ENCODE assay signal across 28 cellular contexts in genomic region chr11:125483592-125483991, GRCh38. TPM values are rescaled to one million over a fixed set of nuclear protein-coding genes. Genes with fewer than 3 reads are reported as not detected.
"Had no signal": no experiment of that assay in that cellular context is flagged by ENCODE, and none has a peak within 500 bp of the region (broad histone marks: within the 10 kb centered on the region; RNA-seq: fewer than 3 reads in every experiment).

No MANE protein-coding gene starts in this region.

- H3K9me3 ChIP-seq: body of pancreas, colonic mucosa, esophagus squamous epithelium, gastroesophageal sphincter, lower lobe of right lung, right lobe of liver, suprapubic skin, transverse colon had no signal

- FAIRE-seq: urothelium cell line had no signal

- H3K27me3 Mint-ChIP-seq: central memory CD8-positive, alpha-beta T cell; stimulated activated naive CD8-positive, alpha-beta T cell treated with anti-CD3 and anti-CD28 coated beads, Interleukin-15, amount 100 ng/mL, for 72 hours had no signal

- H3K9me3 Mint-ChIP-seq: activated CD4-positive, alpha-beta memory T cell treated with anti-CD3 and anti-CD28 coated beads for 36 hours; activated naive CD4-positive, alpha-beta T cell treated with anti-CD3 and anti-CD28 coated beads, Interleukin-2, amount 10 ng/mL, durations not matched to agents 7 days and 5 days; activated naive CD8-positive, alpha-beta T cell treated with anti-CD3 and anti-CD28 coated beads, Interleukin-2, amount 50 U/mL, for 24 hours; activated T-cell treated with anti-CD3 and anti-CD28 coated beads, Interleukin-2, amount 50 U/mL, for 72 hours; central memory CD8-positive, alpha-beta T cell; naive thymus-derived CD4-positive, alpha-beta T cell; neural crest cell; stimulated activated effector memory CD8-positive, alpha-beta T cell treated with anti-CD3 and anti-CD28 coated beads, Interleukin-12 subunit alpha, Interleukin-12 subunit beta, amount 100 ng/mL, for 72 hours; stimulated activated naive CD8-positive, alpha-beta T cell treated with anti-CD3 and anti-CD28 coated beads, Interleukin-15, amount 100 ng/mL, for 72 hours had no signal

- H3K27ac ChIP-seq: body of pancreas, colonic mucosa, esophagus squamous epithelium, gastroesophageal sphincter, lower lobe of right lung, right lobe of liver, skin epidermis, suprapubic skin, transverse colon had no signal

- H3K4me3 ChIP-seq: body of pancreas, colonic mucosa, esophagus squamous epithelium, gastroesophageal sphincter, lower lobe of right lung, right lobe of liver, skin epidermis, suprapubic skin, transverse colon had no signal

- H3K4me1 ChIP-seq: body of pancreas, colonic mucosa, esophagus squamous epithelium, gastroesophageal sphincter, lower lobe of right lung, right lobe of liver, suprapubic skin, transverse colon had no signal

- H3K4me1 Mint-ChIP-seq: activated naive CD4-positive, alpha-beta T cell treated with anti-CD3 and anti-CD28 coated beads, Interleukin-2, amount 10 ng/mL, durations not matched to agents 7 days and 5 days; activated naive CD8-positive, alpha-beta T cell treated with anti-CD3 and anti-CD28 coated beads, Interleukin-2, amount 50 U/mL, for 24 hours; central memory CD8-positive, alpha-beta T cell; naive thymus-derived CD4-positive, alpha-beta T cell; stimulated activated effector memory CD8-positive, alpha-beta T cell treated with anti-CD3 and anti-CD28 coated beads, Interleukin-12 subunit alpha, Interleukin-12 subunit beta, amount 100 ng/mL, for 72 hours; stimulated activated naive CD8-positive, alpha-beta T cell treated with anti-CD3 and anti-CD28 coated beads, Interleukin-15, amount 100 ng/mL, for 72 hours had no signal

- H3K27ac Mint-ChIP-seq: activated CD4-positive, alpha-beta memory T cell treated with anti-CD3 and anti-CD28 coated beads for 36 hours; activated naive CD4-positive, alpha-beta T cell treated with anti-CD3 and anti-CD28 coated beads, Interleukin-2, amount 10 ng/mL, durations not matched to agents 7 days and 5 days; activated naive CD8-positive, alpha-beta T cell treated with anti-CD3 and anti-CD28 coated beads, Interleukin-2, amount 50 U/mL, for 24 hours; activated T-cell treated with anti-CD3 and anti-CD28 coated beads, Interleukin-2, amount 50 U/mL, for 72 hours; naive thymus-derived CD4-positive, alpha-beta T cell; stimulated activated effector memory CD8-positive, alpha-beta T cell treated with anti-CD3 and anti-CD28 coated beads, Interleukin-12 subunit alpha, Interleukin-12 subunit beta, amount 100 ng/mL, for 72 hours; stimulated activated naive CD8-positive, alpha-beta T cell treated with anti-CD3 and anti-CD28 coated beads, Interleukin-15, amount 100 ng/mL, for 72 hours; T-helper 17 cell had no signal

- H3K36me3 Mint-ChIP-seq: activated CD4-positive, alpha-beta memory T cell treated with anti-CD3 and anti-CD28 coated beads for 36 hours; activated naive CD4-positive, alpha-beta T cell treated with anti-CD3 and anti-CD28 coated beads, Interleukin-2, amount 10 ng/mL, durations not matched to agents 7 days and 5 days; naive thymus-derived CD4-positive, alpha-beta T cell had no signal

- H3K4me3 Mint-ChIP-seq: activated CD4-positive, alpha-beta memory T cell treated with anti-CD3 and anti-CD28 coated beads for 36 hours; activated naive CD4-positive, alpha-beta T cell treated with anti-CD3 and anti-CD28 coated beads, Interleukin-2, amount 10 ng/mL, durations not matched to agents 7 days and 5 days; activated naive CD8-positive, alpha-beta T cell treated with anti-CD3 and anti-CD28 coated beads, Interleukin-2, amount 50 U/mL, for 24 hours; activated T-cell treated with anti-CD3 and anti-CD28 coated beads, Interleukin-2, amount 50 U/mL, for 72 hours; central memory CD8-positive, alpha-beta T cell; naive thymus-derived CD4-positive, alpha-beta T cell; neural crest cell; stimulated activated effector memory CD8-positive, alpha-beta T cell treated with anti-CD3 and anti-CD28 coated beads, Interleukin-12 subunit alpha, Interleukin-12 subunit beta, amount 100 ng/mL, for 72 hours; stimulated activated naive CD8-positive, alpha-beta T cell treated with anti-CD3 and anti-CD28 coated beads, Interleukin-15, amount 100 ng/mL, for 72 hours; T-helper 17 cell had no signal

- H3K27me3 ChIP-seq: body of pancreas, colonic mucosa, esophagus squamous epithelium, gastroesophageal sphincter, right lobe of liver, suprapubic skin, transverse colon had no signal

- DNase-seq: activated CD4-positive, alpha-beta memory T cell treated with anti-CD3 and anti-CD28 coated beads for 36 hours; activated CD4-positive, alpha-beta T cell treated with anti-CD3 and anti-CD28 coated beads for 48 hours; activated effector memory CD4-positive, alpha-beta T cell treated with anti-CD3 and anti-CD28 coated beads, Interleukin-2, amount 50 U/mL, for 16 hours; activated naive CD4-positive, alpha-beta T cell treated with anti-CD3 and anti-CD28 coated beads, Interleukin-2, amount 10 ng/mL, durations not matched to agents 7 days and 5 days; activated naive CD8-positive, alpha-beta T cell treated with anti-CD3 and anti-CD28 coated beads, Interleukin-2, amount 50 U/mL, for 24 hours; activated T-cell treated with anti-CD3 and anti-CD28 coated beads, Interleukin-2, amount 50 U/mL, for 72 hours; anterior cingulate cortex; body of pancreas; colonic mucosa; esophagus squamous epithelium; head of caudate nucleus; hypothalamus; left colon; lower lobe of right lung; naive thymus-derived CD4-positive, alpha-beta T cell; posterior cingulate gyrus; right lobe of liver; stimulated activated CD4-positive, alpha-beta T cell treated with anti-CD3 and anti-CD28 coated beads, Interleukin-2, amount 100 ng/mL, for 24 hours; stimulated activated naive CD8-positive, alpha-beta T cell treated with anti-CD3 and anti-CD28 coated beads, Interleukin-15, amount 100 ng/mL, for 72 hours; T-helper 17 cell; transverse colon had no signal

- H3K36me3 ChIP-seq: colonic mucosa, esophagus squamous epithelium, lower lobe of right lung, right lobe of liver, suprapubic skin, transverse colon had no signal

- ATAC-seq: activated naive CD8-positive, alpha-beta T cell treated with anti-CD3 and anti-CD28 coated beads, Interleukin-2, amount 50 U/mL, for 24 hours; activated T-cell treated with anti-CD3 and anti-CD28 coated beads, Interleukin-2, amount 50 U/mL, for 72 hours; body of pancreas; gastroesophageal sphincter; left colon; lower lobe of right lung; naive thymus-derived CD4-positive, alpha-beta T cell; stimulated activated effector memory CD8-positive, alpha-beta T cell treated with anti-CD3 and anti-CD28 coated beads, Interleukin-12 subunit alpha, Interleukin-12 subunit beta, amount 100 ng/mL, for 72 hours; stimulated activated naive CD8-positive, alpha-beta T cell treated with anti-CD3 and anti-CD28 coated beads, Interleukin-15, amount 100 ng/mL, for 72 hours; T-helper 17 cell had no signal

RNA-seq across cellular contexts. Expression of gene FEZ1, which starts 12.5 kb away (rescaled TPM):
- polyA plus RNA-seq: naive thymus-derived CD4-positive, alpha-beta T cell had no signal
